Comparison of ENCODE assay signal across 1 cellular context in the genomic region with DNA sequence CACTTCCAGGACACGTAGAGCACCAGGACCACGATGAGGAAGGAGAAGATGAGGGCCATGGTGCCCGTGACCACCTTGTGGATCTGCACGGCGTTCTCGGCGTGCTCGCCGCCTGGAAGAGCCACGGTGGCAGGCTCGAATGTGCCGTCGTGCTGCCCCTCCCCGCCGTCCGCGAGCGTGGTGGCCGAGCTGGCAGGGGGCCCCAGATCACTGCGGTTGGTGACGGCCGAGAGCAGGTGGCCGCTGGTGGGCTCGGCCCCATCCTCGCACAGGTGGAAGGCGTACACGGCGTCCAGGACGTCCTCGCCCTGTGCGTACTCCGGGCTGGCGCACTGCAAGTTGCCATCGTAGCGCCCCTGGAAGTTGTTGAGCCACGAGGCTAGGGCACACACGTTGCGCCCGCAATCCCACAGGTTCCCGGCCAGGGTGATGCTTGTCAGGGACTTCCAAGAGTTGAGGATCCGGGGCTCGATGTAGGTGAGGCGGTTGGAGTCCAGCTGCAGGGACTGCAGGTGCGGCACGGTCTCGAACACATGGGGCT.
TF ChIP-seq lines count a peak whose summit lies in the region.

No MANE protein-coding gene starts in this region.

TF ChIP-seq in neural cell, 6 proteins besides CTCF, POLR2A, EP300 and RAD21 (continued from another document):
- TF ChIP-seq TAF1 (IDR thresholded peaks at IDR 0.05; ENCODE audit: low read depth) (no peak), MXI1 (conservative IDR thresholded peaks at IDR 0.05; ENCODE audit: poor library complexity, severe bottlenecking) (no peak), POLR2AphosphoS5 (IDR thresholded peaks at IDR 0.05) (no peak), SMC3 (conservative IDR thresholded peaks at IDR 0.05; ENCODE audit: poor library complexity) (no peak), EZH2 (IDR thresholded peaks at IDR 0.05; ENCODE audit: borderline replicate concordance, insufficient read depth, low read length, poor library complexity, severe bottlenecking) (no peak)
